ENCODE assay signal across 1 cellular context in genomic region chr12:123601602-123602489, GRCh38.
A peak's percentile ranks its signal among the peaks of the same experiment; 100 is the strongest.
TF ChIP-seq lines count a peak whose summit lies in the region.

A gene with protein sequence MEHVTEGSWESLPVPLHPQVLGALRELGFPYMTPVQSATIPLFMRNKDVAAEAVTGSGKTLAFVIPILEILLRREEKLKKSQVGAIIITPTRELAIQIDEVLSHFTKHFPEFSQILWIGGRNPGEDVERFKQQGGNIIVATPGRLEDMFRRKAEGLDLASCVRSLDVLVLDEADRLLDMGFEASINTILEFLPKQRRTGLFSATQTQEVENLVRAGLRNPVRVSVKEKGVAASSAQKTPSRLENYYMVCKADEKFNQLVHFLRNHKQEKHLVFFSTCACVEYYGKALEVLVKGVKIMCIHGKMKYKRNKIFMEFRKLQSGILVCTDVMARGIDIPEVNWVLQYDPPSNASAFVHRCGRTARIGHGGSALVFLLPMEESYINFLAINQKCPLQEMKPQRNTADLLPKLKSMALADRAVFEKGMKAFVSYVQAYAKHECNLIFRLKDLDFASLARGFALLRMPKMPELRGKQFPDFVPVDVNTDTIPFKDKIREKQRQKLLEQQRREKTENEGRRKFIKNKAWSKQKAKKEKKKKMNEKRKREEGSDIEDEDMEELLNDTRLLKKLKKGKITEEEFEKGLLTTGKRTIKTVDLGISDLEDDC (plus strand): TSS chr12:123602099. CDS start chr12:123602149, 50 bp downstream.

TF ChIP-seq in HepG2, 621 proteins besides CTCF, POLR2A, EP300 and RAD21 (continued from another document and continues in another):
- TF ChIP-seq HNF1B (CRISPR knock-in tag; IDR thresholded peaks at IDR 0.05) (peak; percentile 78; the same call in 1 of the 2 replicates), SRSF1 (optimal IDR thresholded peaks at IDR 0.05; ENCODE audit: low read depth, low read length) (peak; percentile 47), FOSL1 (CRISPR knock-in tag; IDR thresholded peaks at IDR 0.05; ENCODE audit: borderline replicate concordance) (no peak), TOE1 (CRISPR knock-in tag; IDR thresholded peaks at IDR 0.05) (peak; percentile 62; the same call in 1 of the 2 replicates), MBD4 (IDR thresholded peaks at IDR 0.05; ENCODE audit: borderline replicate concordance, low read length) (no peak), ZEB1 (IDR thresholded peaks at IDR 0.05; ENCODE audit: insufficient replicate concordance, low read depth) (no peak), ZNF564 (CRISPR knock-in tag; IDR thresholded peaks at IDR 0.05) (peak; percentile 70; the same call in 1 of the 2 replicates), E2F5 (CRISPR knock-in tag; conservative IDR thresholded peaks at IDR 0.05) (peak; percentile 91), TSC22D2 (CRISPR knock-in tag; IDR thresholded peaks at IDR 0.05; ENCODE audit: borderline replicate concordance) (peak; percentile 73; the same call in 1 of the 2 replicates), ARID2 (CRISPR knock-in tag; IDR thresholded peaks at IDR 0.05; ENCODE audit: borderline replicate concordance) (no peak; the same call in 1 of the 2 replicates), REL (CRISPR knock-in tag; conservative IDR thresholded peaks at IDR 0.05) (peak; percentile 80), ZNF7 (CRISPR knock-in tag; IDR thresholded peaks at IDR 0.05) (no peak; the same call in 1 of the 2 replicates), CENPBD1 (CRISPR knock-in tag; IDR thresholded peaks at IDR 0.05; ENCODE audit: borderline replicate concordance, low read depth) (0 out of 2 replicates have a peak, but pooled peaks have one; percentile 71), ATF2 (CRISPR knock-in tag; IDR thresholded peaks at IDR 0.05) (peak; percentile 95), HHEX (CRISPR knock-in tag; IDR thresholded peaks at IDR 0.05) (no peak), GZF1 (CRISPR knock-in tag; IDR thresholded peaks at IDR 0.05) (peak; percentile 80; the same call in 1 of the 2 replicates), GPN1 (CRISPR knock-in tag; IDR thresholded peaks at IDR 0.05; ENCODE audit: borderline replicate concordance) (0 out of 2 replicates have a peak, but pooled peaks have one; percentile 64), ISL2 (CRISPR knock-in tag; IDR thresholded peaks at IDR 0.05) (peak; percentile 87), ZNF768 (CRISPR knock-in tag; IDR thresholded peaks at IDR 0.05) (peak; percentile 88), NCOA1 (CRISPR knock-in tag; IDR thresholded peaks at IDR 0.05) (no peak)
- TF ChIP-seq, protein P1, sequence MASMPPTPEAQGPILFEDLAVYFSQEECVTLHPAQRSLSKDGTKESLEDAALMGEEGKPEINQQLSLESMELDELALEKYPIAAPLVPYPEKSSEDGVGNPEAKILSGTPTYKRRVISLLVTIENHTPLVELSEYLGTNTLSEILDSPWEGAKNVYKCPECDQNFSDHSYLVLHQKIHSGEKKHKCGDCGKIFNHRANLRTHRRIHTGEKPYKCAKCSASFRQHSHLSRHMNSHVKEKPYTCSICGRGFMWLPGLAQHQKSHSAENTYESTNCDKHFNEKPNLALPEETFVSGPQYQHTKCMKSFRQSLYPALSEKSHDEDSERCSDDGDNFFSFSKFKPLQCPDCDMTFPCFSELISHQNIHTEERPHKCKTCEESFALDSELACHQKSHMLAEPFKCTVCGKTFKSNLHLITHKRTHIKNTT (CRISPR knock-in tag; IDR thresholded peaks at IDR 0.05), result no peak
- TF ChIP-seq, protein P2, sequence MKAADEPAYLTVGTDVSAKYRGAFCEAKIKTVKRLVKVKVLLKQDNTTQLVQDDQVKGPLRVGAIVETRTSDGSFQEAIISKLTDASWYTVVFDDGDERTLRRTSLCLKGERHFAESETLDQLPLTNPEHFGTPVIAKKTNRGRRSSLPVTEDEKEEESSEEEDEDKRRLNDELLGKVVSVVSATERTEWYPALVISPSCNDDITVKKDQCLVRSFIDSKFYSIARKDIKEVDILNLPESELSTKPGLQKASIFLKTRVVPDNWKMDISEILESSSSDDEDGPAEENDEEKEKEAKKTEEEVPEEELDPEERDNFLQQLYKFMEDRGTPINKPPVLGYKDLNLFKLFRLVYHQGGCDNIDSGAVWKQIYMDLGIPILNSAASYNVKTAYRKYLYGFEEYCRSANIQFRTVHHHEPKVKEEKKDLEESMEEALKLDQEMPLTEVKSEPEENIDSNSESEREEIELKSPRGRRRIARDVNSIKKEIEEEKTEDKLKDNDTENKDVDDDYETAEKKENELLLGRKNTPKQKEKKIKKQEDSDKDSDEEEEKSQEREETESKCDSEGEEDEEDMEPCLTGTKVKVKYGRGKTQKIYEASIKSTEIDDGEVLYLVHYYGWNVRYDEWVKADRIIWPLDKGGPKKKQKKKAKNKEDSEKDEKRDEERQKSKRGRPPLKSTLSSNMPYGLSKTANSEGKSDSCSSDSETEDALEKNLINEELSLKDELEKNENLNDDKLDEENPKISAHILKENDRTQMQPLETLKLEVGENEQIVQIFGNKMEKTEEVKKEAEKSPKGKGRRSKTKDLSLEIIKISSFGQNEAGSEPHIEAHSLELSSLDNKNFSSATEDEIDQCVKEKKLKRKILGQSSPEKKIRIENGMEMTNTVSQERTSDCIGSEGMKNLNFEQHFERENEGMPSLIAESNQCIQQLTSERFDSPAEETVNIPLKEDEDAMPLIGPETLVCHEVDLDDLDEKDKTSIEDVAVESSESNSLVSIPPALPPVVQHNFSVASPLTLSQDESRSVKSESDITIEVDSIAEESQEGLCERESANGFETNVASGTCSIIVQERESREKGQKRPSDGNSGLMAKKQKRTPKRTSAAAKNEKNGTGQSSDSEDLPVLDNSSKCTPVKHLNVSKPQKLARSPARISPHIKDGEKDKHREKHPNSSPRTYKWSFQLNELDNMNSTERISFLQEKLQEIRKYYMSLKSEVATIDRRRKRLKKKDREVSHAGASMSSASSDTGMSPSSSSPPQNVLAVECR (CRISPR knock-in tag; IDR thresholded peaks at IDR 0.05; ENCODE audit: borderline replicate concordance), result peak; percentile 99
- TF ChIP-seq, protein P3, sequence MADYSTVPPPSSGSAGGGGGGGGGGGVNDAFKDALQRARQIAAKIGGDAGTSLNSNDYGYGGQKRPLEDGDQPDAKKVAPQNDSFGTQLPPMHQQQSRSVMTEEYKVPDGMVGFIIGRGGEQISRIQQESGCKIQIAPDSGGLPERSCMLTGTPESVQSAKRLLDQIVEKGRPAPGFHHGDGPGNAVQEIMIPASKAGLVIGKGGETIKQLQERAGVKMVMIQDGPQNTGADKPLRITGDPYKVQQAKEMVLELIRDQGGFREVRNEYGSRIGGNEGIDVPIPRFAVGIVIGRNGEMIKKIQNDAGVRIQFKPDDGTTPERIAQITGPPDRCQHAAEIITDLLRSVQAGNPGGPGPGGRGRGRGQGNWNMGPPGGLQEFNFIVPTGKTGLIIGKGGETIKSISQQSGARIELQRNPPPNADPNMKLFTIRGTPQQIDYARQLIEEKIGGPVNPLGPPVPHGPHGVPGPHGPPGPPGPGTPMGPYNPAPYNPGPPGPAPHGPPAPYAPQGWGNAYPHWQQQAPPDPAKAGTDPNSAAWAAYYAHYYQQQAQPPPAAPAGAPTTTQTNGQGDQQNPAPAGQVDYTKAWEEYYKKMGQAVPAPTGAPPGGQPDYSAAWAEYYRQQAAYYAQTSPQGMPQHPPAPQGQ (CRISPR knock-in tag; IDR thresholded peaks at IDR 0.05; ENCODE audit: borderline replicate concordance), result peak; percentile 46; the same call in 1 of the 2 replicates
- TF ChIP-seq, protein P4, sequence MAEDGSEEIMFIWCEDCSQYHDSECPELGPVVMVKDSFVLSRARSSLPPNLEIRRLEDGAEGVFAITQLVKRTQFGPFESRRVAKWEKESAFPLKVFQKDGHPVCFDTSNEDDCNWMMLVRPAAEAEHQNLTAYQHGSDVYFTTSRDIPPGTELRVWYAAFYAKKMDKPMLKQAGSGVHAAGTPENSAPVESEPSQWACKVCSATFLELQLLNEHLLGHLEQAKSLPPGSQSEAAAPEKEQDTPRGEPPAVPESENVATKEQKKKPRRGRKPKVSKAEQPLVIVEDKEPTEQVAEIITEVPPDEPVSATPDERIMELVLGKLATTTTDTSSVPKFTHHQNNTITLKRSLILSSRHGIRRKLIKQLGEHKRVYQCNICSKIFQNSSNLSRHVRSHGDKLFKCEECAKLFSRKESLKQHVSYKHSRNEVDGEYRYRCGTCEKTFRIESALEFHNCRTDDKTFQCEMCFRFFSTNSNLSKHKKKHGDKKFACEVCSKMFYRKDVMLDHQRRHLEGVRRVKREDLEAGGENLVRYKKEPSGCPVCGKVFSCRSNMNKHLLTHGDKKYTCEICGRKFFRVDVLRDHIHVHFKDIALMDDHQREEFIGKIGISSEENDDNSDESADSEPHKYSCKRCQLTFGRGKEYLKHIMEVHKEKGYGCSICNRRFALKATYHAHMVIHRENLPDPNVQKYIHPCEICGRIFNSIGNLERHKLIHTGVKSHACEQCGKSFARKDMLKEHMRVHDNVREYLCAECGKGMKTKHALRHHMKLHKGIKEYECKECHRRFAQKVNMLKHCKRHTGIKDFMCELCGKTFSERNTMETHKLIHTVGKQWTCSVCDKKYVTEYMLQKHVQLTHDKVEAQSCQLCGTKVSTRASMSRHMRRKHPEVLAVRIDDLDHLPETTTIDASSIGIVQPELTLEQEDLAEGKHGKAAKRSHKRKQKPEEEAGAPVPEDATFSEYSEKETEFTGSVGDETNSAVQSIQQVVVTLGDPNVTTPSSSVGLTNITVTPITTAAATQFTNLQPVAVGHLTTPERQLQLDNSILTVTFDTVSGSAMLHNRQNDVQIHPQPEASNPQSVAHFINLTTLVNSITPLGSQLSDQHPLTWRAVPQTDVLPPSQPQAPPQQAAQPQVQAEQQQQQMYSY (CRISPR knock-in tag; IDR thresholded peaks at IDR 0.05), result no peak
- TF ChIP-seq, protein P5, sequence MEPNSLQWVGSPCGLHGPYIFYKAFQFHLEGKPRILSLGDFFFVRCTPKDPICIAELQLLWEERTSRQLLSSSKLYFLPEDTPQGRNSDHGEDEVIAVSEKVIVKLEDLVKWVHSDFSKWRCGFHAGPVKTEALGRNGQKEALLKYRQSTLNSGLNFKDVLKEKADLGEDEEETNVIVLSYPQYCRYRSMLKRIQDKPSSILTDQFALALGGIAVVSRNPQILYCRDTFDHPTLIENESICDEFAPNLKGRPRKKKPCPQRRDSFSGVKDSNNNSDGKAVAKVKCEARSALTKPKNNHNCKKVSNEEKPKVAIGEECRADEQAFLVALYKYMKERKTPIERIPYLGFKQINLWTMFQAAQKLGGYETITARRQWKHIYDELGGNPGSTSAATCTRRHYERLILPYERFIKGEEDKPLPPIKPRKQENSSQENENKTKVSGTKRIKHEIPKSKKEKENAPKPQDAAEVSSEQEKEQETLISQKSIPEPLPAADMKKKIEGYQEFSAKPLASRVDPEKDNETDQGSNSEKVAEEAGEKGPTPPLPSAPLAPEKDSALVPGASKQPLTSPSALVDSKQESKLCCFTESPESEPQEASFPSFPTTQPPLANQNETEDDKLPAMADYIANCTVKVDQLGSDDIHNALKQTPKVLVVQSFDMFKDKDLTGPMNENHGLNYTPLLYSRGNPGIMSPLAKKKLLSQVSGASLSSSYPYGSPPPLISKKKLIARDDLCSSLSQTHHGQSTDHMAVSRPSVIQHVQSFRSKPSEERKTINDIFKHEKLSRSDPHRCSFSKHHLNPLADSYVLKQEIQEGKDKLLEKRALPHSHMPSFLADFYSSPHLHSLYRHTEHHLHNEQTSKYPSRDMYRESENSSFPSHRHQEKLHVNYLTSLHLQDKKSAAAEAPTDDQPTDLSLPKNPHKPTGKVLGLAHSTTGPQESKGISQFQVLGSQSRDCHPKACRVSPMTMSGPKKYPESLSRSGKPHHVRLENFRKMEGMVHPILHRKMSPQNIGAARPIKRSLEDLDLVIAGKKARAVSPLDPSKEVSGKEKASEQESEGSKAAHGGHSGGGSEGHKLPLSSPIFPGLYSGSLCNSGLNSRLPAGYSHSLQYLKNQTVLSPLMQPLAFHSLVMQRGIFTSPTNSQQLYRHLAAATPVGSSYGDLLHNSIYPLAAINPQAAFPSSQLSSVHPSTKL (CRISPR knock-in tag; IDR thresholded peaks at IDR 0.05), result peak; percentile 76; the same call in 1 of the 2 replicates
- TF ChIP-seq, protein P6, sequence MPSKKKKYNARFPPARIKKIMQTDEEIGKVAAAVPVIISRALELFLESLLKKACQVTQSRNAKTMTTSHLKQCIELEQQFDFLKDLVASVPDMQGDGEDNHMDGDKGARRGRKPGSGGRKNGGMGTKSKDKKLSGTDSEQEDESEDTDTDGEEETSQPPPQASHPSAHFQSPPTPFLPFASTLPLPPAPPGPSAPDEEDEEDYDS (CRISPR knock-in tag; IDR thresholded peaks at IDR 0.05), result peak; percentile 55; the same call in 1 of the 2 replicates
